In genomic region chr17:38717139-38717745, GRCh38 we compare ENCODE assay signal across 17 cellular contexts. TPM values are rescaled to one million over a fixed set of nuclear protein-coding genes. Genes with fewer than 3 reads are reported as not detected.
DNase-seq lines count a peak whose midpoint lies in the region; ATAC-seq and TF ChIP-seq lines count a peak whose summit lies in the region.
"Had no signal": no experiment of that assay in that cellular context is flagged by ENCODE, and none has a peak within 500 bp of the region (broad histone marks: within the 10 kb centered on the region; RNA-seq: fewer than 3 reads in every experiment).

No MANE protein-coding gene starts in this region.

- TF ChIP-seq CTCF in WTC11 (IDR thresholded peaks at IDR 0.05), result no peak

- POLR2A ChIA-PET in WTC11 (lab: Charles Lee), result interaction anchor here (2.4 kb wide), 1 partner anchor 12 kb away, joined by 15 read pairs; the partner anchor contains the start of gene MLLT6

- CTCF ChIA-PET in activated naive CD4-positive, alpha-beta T cell treated with anti-CD3 and anti-CD28 coated beads, Interleukin-2, amount 10 ng/mL, durations not matched to agents 7 days and 5 days (lab: Charles Lee), result interaction anchor here (0.7 to 1.2 kb wide), 2 partner anchors 10 to 14 kb away, joined by 3 to 5 read pairs; partner anchors contain the start of gene CISD3
- CTCF ChIA-PET in WTC11 (lab: Charles Lee), result interaction anchor here (1.7 to 3.0 kb wide), 4 partner anchors 11 to 41 kb away, joined by 7 to 24 read pairs (median 9); partner anchors contain the start of gene CISD3

- ATAC-seq in activated naive CD4-positive, alpha-beta T cell treated with anti-CD3 and anti-CD28 coated beads, Interleukin-2, amount 50 U/mL, for 72 hours, result no peak
- no peak for ATAC-seq in WTC11
- no peak for ATAC-seq in stimulated activated effector memory CD8-positive, alpha-beta T cell treated with anti-CD3 and anti-CD28 coated beads, Interleukin-12 subunit alpha, Interleukin-12 subunit beta, amount 100 ng/mL, for 72 hours
- ATAC-seq: pancreas; stimulated activated memory B cell treated with anti-CD40 and anti-IgM and Interleukin-4, amounts not matched to agents 10 μg/mL and 1 μg/mL and 100 μg/mL, for 72 hours had no signal

- no peak for DNase-seq in activated naive CD4-positive, alpha-beta T cell treated with anti-CD3 and anti-CD28 coated beads, Interleukin-2, amount 50 U/mL, for 72 hours (ENCODE audit: low spot score in 2 of 2)
- no peak for DNase-seq in activated naive CD4-positive, alpha-beta T cell treated with anti-CD3 and anti-CD28 coated beads, Interleukin-2, amount 10 ng/mL, durations not matched to agents 7 days and 5 days
- no peak for DNase-seq in WTC11 (ENCODE audit: low spot score)
- no peak for DNase-seq in stimulated activated effector memory CD8-positive, alpha-beta T cell treated with anti-CD3 and anti-CD28 coated beads, Interleukin-12 subunit alpha, Interleukin-12 subunit beta, amount 100 ng/mL, for 72 hours (ENCODE audit: low spot score in 2 of 2)
- no peak for DNase-seq in NCI-H345 (lab: John Stamatoyannopoulos, UW)
- no peak for DNase-seq in NOMO-1 (lab: John Stamatoyannopoulos, UW; ENCODE audit: unreplicated experiment in 2 of 2)
- DNase-seq: CD8-positive, alpha-beta memory T cell; HCEC 1CT; hypothalamus; NCI-H1105 treated with DMSO at 0.1 percent for 48 hours; NCI-H526; Right ventricle myocardium superior; sigmoid colon; SW 1271 had no signal

- peak overlapping the region; percentile 74 to 84 for H3K27ac Mint-ChIP-seq in activated naive CD4-positive, alpha-beta T cell treated with anti-CD3 and anti-CD28 coated beads, Interleukin-2, amount 50 U/mL, for 72 hours
- H3K27ac Mint-ChIP-seq in activated naive CD4-positive, alpha-beta T cell treated with anti-CD3 and anti-CD28 coated beads, Interleukin-2, amount 10 ng/mL, durations not matched to agents 7 days and 5 days, result no peak overlapping the region
- no peak overlapping the region for H3K27ac Mint-ChIP-seq in WTC11
- H3K27ac Mint-ChIP-seq in stimulated activated effector memory CD8-positive, alpha-beta T cell treated with anti-CD3 and anti-CD28 coated beads, Interleukin-12 subunit alpha, Interleukin-12 subunit beta, amount 100 ng/mL, for 72 hours, result peak overlapping the region; percentile 97
- H3K27ac Mint-ChIP-seq: activated T-helper 2 cell treated with anti-CD3 and anti-CD28 coated beads, Interferon-gamma antibody, Interleukin-2, Interleukin-4, amounts not matched to agents 10 μg/mL and 5 μg/mL and 100 μg/mL, durations not matched to agents 14 hours and 24 hours and 36 hours; stimulated activated memory B cell treated with anti-CD40 and anti-IgM and Interleukin-4, amounts not matched to agents 10 μg/mL and 1 μg/mL and 100 μg/mL, for 72 hours had no signal

- peaks cover 40% of the 10 kb centered on the region for H3K4me1 Mint-ChIP-seq in activated naive CD4-positive, alpha-beta T cell treated with anti-CD3 and anti-CD28 coated beads, Interleukin-2, amount 10 ng/mL, durations not matched to agents 7 days and 5 days
- peaks cover 54% of the 10 kb centered on the region for H3K4me1 Mint-ChIP-seq in WTC11
- peaks cover 64% of the 10 kb centered on the region for H3K4me1 Mint-ChIP-seq in stimulated activated effector memory CD8-positive, alpha-beta T cell treated with anti-CD3 and anti-CD28 coated beads, Interleukin-12 subunit alpha, Interleukin-12 subunit beta, amount 100 ng/mL, for 72 hours

- no peaks in the 10 kb centered on the region for H3K9me3 Mint-ChIP-seq in activated naive CD4-positive, alpha-beta T cell treated with anti-CD3 and anti-CD28 coated beads, Interleukin-2, amount 50 U/mL, for 72 hours
- no peaks in the 10 kb centered on the region for H3K9me3 Mint-ChIP-seq in activated naive CD4-positive, alpha-beta T cell treated with anti-CD3 and anti-CD28 coated beads, Interleukin-2, amount 10 ng/mL, durations not matched to agents 7 days and 5 days
- no peaks in the 10 kb centered on the region for H3K9me3 Mint-ChIP-seq in WTC11
- H3K9me3 Mint-ChIP-seq in stimulated activated effector memory CD8-positive, alpha-beta T cell treated with anti-CD3 and anti-CD28 coated beads, Interleukin-12 subunit alpha, Interleukin-12 subunit beta, amount 100 ng/mL, for 72 hours, result no peaks in the 10 kb centered on the region
- H3K9me3 Mint-ChIP-seq: activated T-helper 2 cell treated with anti-CD3 and anti-CD28 coated beads, Interferon-gamma antibody, Interleukin-2, Interleukin-4, amounts not matched to agents 10 μg/mL and 5 μg/mL and 100 μg/mL, durations not matched to agents 14 hours and 24 hours and 36 hours; CD8-positive, alpha-beta memory T cell; stimulated activated memory B cell treated with anti-CD40 and anti-IgM and Interleukin-4, amounts not matched to agents 10 μg/mL and 1 μg/mL and 100 μg/mL, for 72 hours had no signal

- no peaks in the 10 kb centered on the region for H3K27me3 Mint-ChIP-seq in activated naive CD4-positive, alpha-beta T cell treated with anti-CD3 and anti-CD28 coated beads, Interleukin-2, amount 10 ng/mL, durations not matched to agents 7 days and 5 days
- peaks cover 15% of the 10 kb centered on the region for H3K27me3 Mint-ChIP-seq in WTC11 (ENCODE audit: low read depth)
- H3K27me3 Mint-ChIP-seq: CD8-positive, alpha-beta memory T cell; stimulated activated memory B cell treated with anti-CD40 and anti-IgM and Interleukin-4, amounts not matched to agents 10 μg/mL and 1 μg/mL and 100 μg/mL, for 72 hours had no signal

- H3K36me3 Mint-ChIP-seq in activated naive CD4-positive, alpha-beta T cell treated with anti-CD3 and anti-CD28 coated beads, Interleukin-2, amount 50 U/mL, for 72 hours, result peaks cover 4 to 24% of the 10 kb centered on the region in 2 donors
- peaks cover 57% of the 10 kb centered on the region for H3K36me3 Mint-ChIP-seq in activated naive CD4-positive, alpha-beta T cell treated with anti-CD3 and anti-CD28 coated beads, Interleukin-2, amount 10 ng/mL, durations not matched to agents 7 days and 5 days
- no peaks in the 10 kb centered on the region for H3K36me3 Mint-ChIP-seq in WTC11
- peaks cover 98% of the 10 kb centered on the region for H3K36me3 Mint-ChIP-seq in stimulated activated effector memory CD8-positive, alpha-beta T cell treated with anti-CD3 and anti-CD28 coated beads, Interleukin-12 subunit alpha, Interleukin-12 subunit beta, amount 100 ng/mL, for 72 hours

- no peak overlapping the region for H3K4me3 Mint-ChIP-seq in activated naive CD4-positive, alpha-beta T cell treated with anti-CD3 and anti-CD28 coated beads, Interleukin-2, amount 10 ng/mL, durations not matched to agents 7 days and 5 days
- no peak overlapping the region for H3K4me3 Mint-ChIP-seq in WTC11
- H3K4me3 Mint-ChIP-seq in stimulated activated effector memory CD8-positive, alpha-beta T cell treated with anti-CD3 and anti-CD28 coated beads, Interleukin-12 subunit alpha, Interleukin-12 subunit beta, amount 100 ng/mL, for 72 hours, result no peak overlapping the region
- H3K4me3 Mint-ChIP-seq: CD8-positive, alpha-beta memory T cell; stimulated activated memory B cell treated with anti-CD40 and anti-IgM and Interleukin-4, amounts not matched to agents 10 μg/mL and 1 μg/mL and 100 μg/mL, for 72 hours had no signal

TF ChIP-seq in WTC11, 78 proteins besides CTCF, POLR2A, EP300 and RAD21:
- TF ChIP-seq ZNF121 (CRISPR knock-in tag; IDR thresholded peaks at IDR 0.05) (peak; percentile 67; the same call in 1 of the 2 replicates), RORB (CRISPR knock-in tag; IDR thresholded peaks at IDR 0.05) (no peak)

RNA-seq across cellular contexts. Expression of gene MLLT6, which starts 12.2 kb away (rescaled TPM):
- 100 to 1,000 TPM; 204 to 288 TPM for total RNA-seq in activated naive CD4-positive, alpha-beta T cell treated with anti-CD3 and anti-CD28 coated beads, Interleukin-2, amount 50 U/mL, for 72 hours
- 34.4 to 48.0 TPM (median 36.6 TPM) in 3 replicates for total RNA-seq in WTC11 (2021)

RNA-seq across cellular contexts. Expression of gene CISD3, which starts 12.9 kb away (rescaled TPM):
- 10 to 100 TPM; 32.7 to 40.7 TPM for total RNA-seq in activated naive CD4-positive, alpha-beta T cell treated with anti-CD3 and anti-CD28 coated beads, Interleukin-2, amount 50 U/mL, for 72 hours
- total RNA-seq in WTC11 (2021), result 12.1 to 15.7 TPM (median 15.6 TPM) in 3 replicates

RNA-seq across cellular contexts. Expression of gene PCGF2, which starts 30.9 kb away (rescaled TPM):
- 1 to 10 TPM; 3.1 to 6.9 TPM for total RNA-seq in activated naive CD4-positive, alpha-beta T cell treated with anti-CD3 and anti-CD28 coated beads, Interleukin-2, amount 50 U/mL, for 72 hours
- 102 to 111 TPM (median 104 TPM) in 3 replicates for total RNA-seq in WTC11 (2021)

RNA-seq across cellular contexts. Expression of gene PSMB3, which starts 35.3 kb away (rescaled TPM):
- total RNA-seq in activated naive CD4-positive, alpha-beta T cell treated with anti-CD3 and anti-CD28 coated beads, Interleukin-2, amount 50 U/mL, for 72 hours, result 100 to 1,000 TPM; 339 to 405 TPM
- total RNA-seq in WTC11 (2021), result 266 to 273 TPM (median 266 TPM) in 3 replicates

RNA-seq across cellular contexts. Expression of gene EPOP, which starts 42.5 kb away (rescaled TPM):
- total RNA-seq in activated naive CD4-positive, alpha-beta T cell treated with anti-CD3 and anti-CD28 coated beads, Interleukin-2, amount 50 U/mL, for 72 hours, result 10 to 100 TPM; 27.5 to 31.3 TPM
- 8.7 to 12.3 TPM (median 9.0 TPM) in 3 replicates for total RNA-seq in WTC11 (2021)

Comparison
In these comparisons a context has a peak if more than half of its experiments do, and no peak if none do; other contexts are left out.
1. H3K27ac Mint-ChIP-seq: peak in activated naive CD4-positive, alpha-beta T cell treated with anti-CD3 and anti-CD28 coated beads, Interleukin-2, amount 50 U/mL, for 72 hours (2 of 2) and stimulated activated effector memory CD8-positive, alpha-beta T cell treated with anti-CD3 and anti-CD28 coated beads, Interleukin-12 subunit alpha, Interleukin-12 subunit beta, amount 100 ng/mL, for 72 hours (single experiment); none in activated naive CD4-positive, alpha-beta T cell treated with anti-CD3 and anti-CD28 coated beads, Interleukin-2, amount 10 ng/mL, durations not matched to agents 7 days and 5 days (single experiment) and WTC11 (single experiment).
2. RNA of gene PCGF2, which starts 30.9 kb away (total RNA-seq): 102 to 111 TPM in WTC11; 3.1 to 6.9 TPM in activated naive CD4-positive, alpha-beta T cell treated with anti-CD3 and anti-CD28 coated beads, Interleukin-2, amount 50 U/mL, for 72 hours; every median in the first group is over 10 times any median in the second.